In the genomic region with DNA sequence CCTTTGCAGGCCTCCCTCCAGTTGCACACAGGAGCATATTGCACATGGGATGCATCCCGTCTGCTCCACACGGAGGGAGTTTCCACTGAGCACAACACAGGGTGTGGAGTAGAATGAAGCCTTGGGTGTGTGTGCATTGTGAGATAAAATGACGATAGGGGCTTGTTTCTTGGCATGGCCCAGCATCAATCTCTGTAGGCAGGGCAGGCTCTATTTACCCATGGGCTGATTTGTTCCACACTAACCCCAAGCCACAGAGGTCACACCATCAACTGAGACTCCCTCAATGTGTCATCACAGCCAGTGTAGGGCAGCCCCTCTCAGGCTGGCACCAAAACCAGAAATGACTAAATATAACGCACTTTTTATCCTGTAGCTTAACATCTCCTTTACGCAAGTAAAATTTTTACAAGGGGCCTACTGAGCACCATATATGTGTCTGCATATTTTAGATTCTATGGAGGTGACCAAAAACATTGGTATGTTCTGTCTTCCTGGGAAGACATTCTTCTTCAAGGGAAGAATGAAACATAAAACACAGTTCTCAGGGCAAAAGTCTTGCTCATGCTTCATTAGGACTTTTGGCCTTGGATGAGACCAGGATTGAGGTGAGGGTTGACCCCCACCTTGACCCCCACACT, we compare ENCODE assay signal across 12 cellular contexts. TPM values are rescaled to one million over a fixed set of nuclear protein-coding genes. Genes with fewer than 3 reads are reported as not detected.
A peak's percentile ranks its signal among the peaks of the same experiment; 100 is the strongest.
DNase-seq lines count a peak whose midpoint lies in the region; TF ChIP-seq lines count a peak whose summit lies in the region.
"Had no signal": no experiment of that assay in that cellular context is flagged by ENCODE, and none has a peak within 500 bp of the region (broad histone marks: within the 10 kb centered on the region; RNA-seq: fewer than 3 reads in every experiment).

No MANE protein-coding gene starts in this region.

- in situ Hi-C loops in GM23248 (cut with MboI) = no loop called here

- H3K4me2 ChIP-seq in GM23248 (ENCODE audit: unreplicated experiment) = peak overlapping the region; percentile 67
- peak overlapping the region; percentile 20 for H3K4me2 ChIP-seq in PC-9
- no peak overlapping the region for H3K4me2 ChIP-seq in fibroblast of lung (ENCODE audit: extremely low read depth, insufficient read depth, low read length)

- CTCF ChIA-PET in PC-9 (lab: Charles Lee) = no interaction called here

- H2AFZ ChIP-seq in GM23248 (peak overlapping the region; percentile 24), PC-9 (no peak overlapping the region), fibroblast of lung (ENCODE audit: low read length) (no peak overlapping the region)

- no TSS peak for BruUV-seq in PC-9 (replicated peaks; lab: Mats Ljungman, UMichigan)

- H3K9me3 ChIP-seq in GM23248 (ENCODE audit: low read depth) (no peaks in the 10 kb centered on the region), PC-9 (ENCODE audit: insufficient read depth, low read depth) (no peaks in the 10 kb centered on the region), fibroblast of lung (ENCODE audit: control insufficient read depth, insufficient read depth, low read depth, low read length) (no peaks in the 10 kb centered on the region)

- H3K9me2 ChIP-seq in GM23248 (ENCODE audit: insufficient read depth) = no peaks in the 10 kb centered on the region
- H3K9me2 ChIP-seq in PC-9 (ENCODE audit: insufficient read depth) = no peaks in the 10 kb centered on the region

- H3F3A ChIP-seq in GM23248 (ENCODE audit: insufficient read depth) (peaks cover 32% of the 10 kb centered on the region), PC-9 (ENCODE audit: insufficient read depth, low read depth) (peaks cover 22% of the 10 kb centered on the region)

- 17 to 19% methylated on average over 5 of the region's 5 CpGs for WGBS in GM23248 (ENCODE audit: low coverage in 1 of 2, low lambda C conversion rate in 2 of 2, missing lambda C conversion rate in 2 of 2), 2 experiments

- H3K27me3 ChIP-seq in GM23248 (replicated peaks; ENCODE audit: insufficient read depth) = no peaks in the 10 kb centered on the region
- no peaks in the 10 kb centered on the region for H3K27me3 ChIP-seq in PC-9 (ENCODE audit: insufficient read depth, low read depth)
- H3K27me3 ChIP-seq in fibroblast of lung (ENCODE audit: control insufficient read depth, insufficient read depth, low read length) = no peaks in the 10 kb centered on the region
- H3K27me3 ChIP-seq in dorsolateral prefrontal cortex = peaks cover 0 to 6% (median 0%) of the 10 kb centered on the region in 45 donors

- H3K79me2 ChIP-seq in GM23248 (ENCODE audit: insufficient read depth) (no peaks in the 10 kb centered on the region), PC-9 (ENCODE audit: low read depth) (no peaks in the 10 kb centered on the region), fibroblast of lung (ENCODE audit: control insufficient read depth, insufficient read depth, low read length) (no peaks in the 10 kb centered on the region)

- H3K4me3 ChIP-seq in GM23248 = 0 out of 2 replicates have a peak overlapping the region, but pooled peaks have one; percentile 1
- no peak overlapping the region for H3K4me3 ChIP-seq in PC-9
- no peak overlapping the region for H3K4me3 ChIP-seq in fibroblast of lung (replicated peaks in 1 of 4; ENCODE audit: control extremely low read depth in 1 of 4, insufficient read depth in 1 of 4, low read depth in 3 of 4, low read length in 4 of 4)
- H3K4me3 ChIP-seq in skeletal muscle cell (ENCODE audit: low read depth, low read length) = no peak overlapping the region
- no peak overlapping the region for H3K4me3 ChIP-seq in dorsolateral prefrontal cortex

- H3K4me1 ChIP-seq in GM23248 (ENCODE audit: insufficient read depth) (peaks cover 45% of the 10 kb centered on the region), PC-9 (replicated peaks; ENCODE audit: insufficient read depth) (peaks cover 28% of the 10 kb centered on the region), fibroblast of lung (ENCODE audit: control insufficient read depth, extremely low read depth, insufficient read depth, low read length) (peaks cover 3% of the 10 kb centered on the region)

- H3K27ac ChIP-seq in GM23248 = peak overlapping the region; percentile 93
- H3K27ac ChIP-seq in PC-9 = peak overlapping the region; percentile 80
- H3K27ac ChIP-seq in fibroblast of lung (ENCODE audit: insufficient read depth, low read length) = peak overlapping the region; percentile 60
- no peak overlapping the region for H3K27ac ChIP-seq in dorsolateral prefrontal cortex

- DNase-seq in GM23248 = peak; percentile 95
- DNase-seq in PC-9 = peak; percentile 72 to 89
- DNase-seq in fibroblast of lung (ENCODE audit: low read depth in 2 of 2) = peak; percentile 85 to 97
- peak; percentile 97 for DNase-seq in skeletal muscle cell (ENCODE audit: low read depth)
- DNase-seq in KG1 (lab: John Stamatoyannopoulos, UW) = no peak
- DNase-seq in NCI-H526 (lab: John Stamatoyannopoulos, UW) = no peak
- no peak for DNase-seq in NCI-H2227 treated with DMSO at 0.1 percent for 48 hours (lab: John Stamatoyannopoulos, UW)
- DNase-seq in dorsolateral prefrontal cortex = no peak
- DNase-seq: activated effector memory CD4-positive, alpha-beta T cell treated with Interleukin-2 at 50 U/mL for 16 hours; NK-92 treated with Interleukin-12 subunit alpha and Interleukin-12 subunit beta, amount 100 ng/mL, for 24 hours had no signal

- intact Hi-C loops in PC-9 (cut with micrococcal nuclease; ENCODE audit: unreplicated experiment) (loop anchor here (5.0 kb wide), 2 partner anchors 41 to 191 kb away; a partner anchor contains a TSS), dorsolateral prefrontal cortex (cut with DNase I) (no loop called here)

- H4K20me1 ChIP-seq in GM23248 (ENCODE audit: insufficient read depth) (no peaks in the 10 kb centered on the region), PC-9 (ENCODE audit: insufficient read depth) (no peaks in the 10 kb centered on the region), fibroblast of lung (ENCODE audit: control insufficient read depth, extremely low read depth, insufficient read depth, low read length) (no peaks in the 10 kb centered on the region)

- H3K36me3 ChIP-seq in GM23248 (ENCODE audit: low read depth) (no peaks in the 10 kb centered on the region), PC-9 (ENCODE audit: low read depth) (no peaks in the 10 kb centered on the region), fibroblast of lung (ENCODE audit: control insufficient read depth, insufficient read depth, low read length) (no peaks in the 10 kb centered on the region)

- H3K9ac ChIP-seq in GM23248 (peak overlapping the region; percentile 56), fibroblast of lung (ENCODE audit: insufficient read depth, low read length) (no peak overlapping the region)

- POLR2A ChIA-PET in PC-9 (lab: Charles Lee; ENCODE audit: unreplicated experiment) = interaction anchor here (0.6 kb wide), 1 partner anchor 172 kb away, joined by 4 read pairs; no protein-coding TSS in a partner anchor

- no peak for TF ChIP-seq CTCF in PC-9 (conservative IDR thresholded peaks at IDR 0.05)
- no peak for TF ChIP-seq CTCF in fibroblast of lung (conservative IDR thresholded peaks at IDR 0.05 in 1 of 2, IDR thresholded peaks at IDR 0.05 in 1 of 2; ENCODE audit: low read depth in 1 of 2, low read length in 2 of 2)
- TF ChIP-seq CTCF in dorsolateral prefrontal cortex (IDR thresholded peaks at IDR 0.05 in 54 of 56, conservative IDR thresholded peaks at IDR 0.05 in 2 of 56; ENCODE audit: low read depth in 1 of 56, partially characterized antibody in 56 of 56) = no peak

RNA-seq across cellular contexts. Expression of a gene that starts 2.7 kb away (rescaled TPM):
- total RNA-seq in GM23248 (2014; rRNA removed; shearing (Covaris generic)) = not detected in 2 replicates
- polyA plus RNA-seq in GM23248 (2016; fragmentation: Nextera tagmentation; extraction: Ambion mirVana) (not detected in 2 replicates), fibroblast of lung (not detected in 2 replicates)
- total RNA-seq in PC-9 (2021) (not detected in 2 replicates), fibroblast of lung (not detected in 2 replicates), dorsolateral prefrontal cortex (not detected)
- not detected in 2 replicates for polyA plus RNA-seq in fibroblast of lung (2012)
- not detected in 2 replicates for polyA minus RNA-seq in fibroblast of lung (ENCODE audit: low replicate concordance)
- total RNA-seq: lower leg skin, skeletal muscle tissue had no signal

RNA-seq across cellular contexts. Expression of a gene that starts 19.0 kb away (rescaled TPM):
- not detected in 2 replicates for total RNA-seq in GM23248 (2014; rRNA removed; shearing (Covaris generic))
- polyA plus RNA-seq in GM23248 (2016; fragmentation: Nextera tagmentation; extraction: Ambion mirVana) (not detected in 2 replicates), fibroblast of lung (not detected in 2 replicates)
- total RNA-seq in PC-9 (2021) (not detected in 2 replicates), fibroblast of lung (not detected in 2 replicates), dorsolateral prefrontal cortex (not detected)
- not detected in 2 replicates for polyA plus RNA-seq in fibroblast of lung (2012)
- polyA minus RNA-seq in fibroblast of lung (ENCODE audit: low replicate concordance) = not detected in 2 replicates
- total RNA-seq: lower leg skin, skeletal muscle tissue had no signal

RNA-seq across cellular contexts. Expression of a gene that starts 41.3 kb away (rescaled TPM):
- total RNA-seq in GM23248 (2014; rRNA removed; shearing (Covaris generic)) = 126 and 128 TPM in 2 replicates
- 187 and 191 TPM in 2 replicates for polyA plus RNA-seq in GM23248 (2016; fragmentation: Nextera tagmentation; extraction: Ambion mirVana)
- 36.1 and 48.3 TPM in 2 replicates for total RNA-seq in PC-9 (2021)
- 44.6 and 45.5 TPM in 2 replicates for total RNA-seq in fibroblast of lung
- 87.2 and 101 TPM in 2 replicates for polyA plus RNA-seq in fibroblast of lung
- 52.9 and 63.9 TPM in 2 replicates for polyA plus RNA-seq in fibroblast of lung (2012)
- 52.3 and 68.8 TPM in 2 replicates for polyA minus RNA-seq in fibroblast of lung (ENCODE audit: low replicate concordance)
- 10 to 100 TPM; 21.0 to 78.4 (median 36.3) TPM for total RNA-seq in dorsolateral prefrontal cortex

Comparison
In these comparisons a context has a peak if more than half of its experiments do, and no peak if none do; other contexts are left out.
1. DNase-seq: peak in GM23248 (single experiment), PC-9 (2 of 2), fibroblast of lung (2 of 2) and skeletal muscle cell (single experiment); none in KG1 (single experiment), NCI-H526 (0 of 2), NCI-H2227 treated with DMSO at 0.1 percent for 48 hours (single experiment) and dorsolateral prefrontal cortex (0 of 10).
2. H3K27ac ChIP-seq: peak in GM23248 (single experiment), PC-9 (single experiment) and fibroblast of lung (single experiment); none in dorsolateral prefrontal cortex (0 of 59).